Comparison of ENCODE assay signal across 1 cellular context in genomic region chr15:86558252-86558651, GRCh38.
TF ChIP-seq lines count a peak whose summit lies in the region.

No MANE protein-coding gene starts in this region.

TF ChIP-seq in GM23338, 12 proteins besides CTCF, POLR2A, EP300 and RAD21 (continued from another document):
- TF ChIP-seq NANOG (IDR thresholded peaks at IDR 0.05; ENCODE audit: borderline replicate concordance), result no peak
